11 cellular contexts compared by ENCODE assay signal in genomic region chr10:122308487-122309141, GRCh38. TPM values are rescaled to one million over a fixed set of nuclear protein-coding genes. Genes with fewer than 3 reads are reported as not detected.
DNase-seq lines count a peak whose midpoint lies in the region; ATAC-seq and TF ChIP-seq lines count a peak whose summit lies in the region.
"Had no signal": no experiment of that assay in that cellular context is flagged by ENCODE, and none has a peak within 500 bp of the region (broad histone marks: within the 10 kb centered on the region; RNA-seq: fewer than 3 reads in every experiment).

No MANE protein-coding gene starts in this region.

- POLR2A ChIA-PET in OCI-LY7 (lab: Charles Lee), result interaction anchor here (1.1 to 1.2 kb wide), 2 partner anchors 15 to 60 kb away, joined by 3 to 4 read pairs; no protein-coding TSS in a partner anchor

- CTCF ChIA-PET in OCI-LY7 (lab: Charles Lee; ENCODE audit: unreplicated experiment), result interaction anchor here (1.2 kb wide), 1 partner anchor 10 kb away, joined by 5 read pairs; no protein-coding TSS in a partner anchor

- peak; percentile 15 for ATAC-seq in mucosa of descending colon

- peak overlapping the region; percentile 79 for H3K27ac ChIP-seq in OCI-LY7 (ENCODE audit: low read depth, low read length, poor library complexity, severe bottlenecking)
- H3K27ac ChIP-seq in testis, result peak overlapping the region; percentile 5 to 78
- H3K27ac ChIP-seq: VCaP had no signal

- TF ChIP-seq CTCF in OCI-LY7 (conservative IDR thresholded peaks at IDR 0.05; ENCODE audit: low read length), result no peak
- TF ChIP-seq CTCF in epithelial cell of esophagus (IDR thresholded peaks at IDR 0.05; ENCODE audit: insufficient read depth, low read depth, low read length, missing control alignments), result no peak
- no peak for TF ChIP-seq CTCF in mucosa of descending colon (IDR thresholded peaks at IDR 0.05)
- TF ChIP-seq CTCF in testis (IDR thresholded peaks at IDR 0.05), result no peak
- TF ChIP-seq CTCF in BE2C (IDR thresholded peaks at IDR 0.05; ENCODE audit: low read depth, low read length), result no peak

- H3K27me3 ChIP-seq in testis (no peaks in the 10 kb centered on the region), BE2C (0 out of 2 replicates have a peak, but pooled peaks cover 3% of the 10 kb centered on the region)

- H3K4me1 ChIP-seq in OCI-LY7 (ENCODE audit: insufficient read depth, low read length, poor library complexity, severe bottlenecking), result peaks cover 32% of the 10 kb centered on the region
- peaks cover 23% of the 10 kb centered on the region for H3K4me1 ChIP-seq in mucosa of descending colon (ENCODE audit: low read depth)
- H3K4me1 ChIP-seq in testis, result peaks cover 6% of the 10 kb centered on the region
- H3K4me1 ChIP-seq in BE2C, result no peaks in the 10 kb centered on the region

- WGBS in testis, 2 donors, result 77% methylated on average over 5 of the region's 5 CpGs

- no TSS peak for BruUV-seq in OCI-LY7 (replicated peaks; lab: Mats Ljungman, UMichigan)

- intact Hi-C loops in OCI-LY7 (cut with micrococcal nuclease; ENCODE audit: unreplicated experiment) (no loop called here), mucosa of descending colon (cut with DNase I, micrococcal nuclease) (no loop called here), testis (cut with DNase I; ENCODE audit: low total_unique reads) (no loop called here), posterior vena cava (cut with DNase I) (no loop called here)

- no peaks in the 10 kb centered on the region for H3K36me3 ChIP-seq in OCI-LY7 (ENCODE audit: insufficient read depth, low read length)
- no peaks in the 10 kb centered on the region for H3K36me3 ChIP-seq in mucosa of descending colon (ENCODE audit: low read depth)
- no peaks in the 10 kb centered on the region for H3K36me3 ChIP-seq in testis (ENCODE audit: low read depth, missing control alignments)
- H3K36me3 ChIP-seq in BE2C, result no peaks in the 10 kb centered on the region

- H2AFZ ChIP-seq in OCI-LY7 (ENCODE audit: low read length), result peak overlapping the region; percentile 71

- no peak for DNase-seq in OCI-LY7 (ENCODE audit: low spot score)
- peak; percentile 82 for DNase-seq in epithelial cell of esophagus (ENCODE audit: low read depth)
- no peak for DNase-seq in mucosa of descending colon
- DNase-seq in testis, result no peak
- DNase-seq in posterior vena cava (ENCODE audit: low spot score), result no peak
- DNase-seq in NK-92 treated with Interleukin-12 subunit alpha and Interleukin-12 subunit beta, amount 100 ng/mL, for 24 hours (lab: John Stamatoyannopoulos, UW), result no peak
- no peak for DNase-seq in activated CD4-positive, alpha-beta T cell treated with anti-CD3 and anti-CD28 coated beads for 4 hours
- no peak for DNase-seq in BE2C
- DNase-seq: CD4-positive, CD25-positive, alpha-beta regulatory T cell; effector CD8-positive, alpha-beta T cell had no signal

- no peaks in the 10 kb centered on the region for H3K79me2 ChIP-seq in OCI-LY7 (ENCODE audit: insufficient read depth, low read depth, low read length)

- H3K9me2 ChIP-seq in OCI-LY7 (ENCODE audit: insufficient read depth, low read length), result no peaks in the 10 kb centered on the region

- peak overlapping the region; percentile 68 for H3K4me2 ChIP-seq in OCI-LY7 (ENCODE audit: low read length)

- H4K20me1 ChIP-seq in OCI-LY7 (ENCODE audit: insufficient read depth, low read length), result no peaks in the 10 kb centered on the region

- H3K4me3 ChIP-seq in OCI-LY7 (ENCODE audit: low read depth, low read length, poor library complexity, severe bottlenecking) (peak overlapping the region; percentile 45), epithelial cell of esophagus (ENCODE audit: low read length) (no peak overlapping the region), mucosa of descending colon (no peak overlapping the region), testis (no peak overlapping the region), BE2C (ENCODE audit: low read depth, low read length) (no peak overlapping the region)

- no peak for TF ChIP-seq POLR2A in testis (IDR thresholded peaks at IDR 0.05)

- H3K9me3 ChIP-seq in OCI-LY7 (ENCODE audit: low read length) (peaks cover 13% of the 10 kb centered on the region; the same call in 1 of the 2 replicates), mucosa of descending colon (no peaks in the 10 kb centered on the region), testis (no peaks in the 10 kb centered on the region), BE2C (no peaks in the 10 kb centered on the region)

RNA-seq across cellular contexts. Expression of gene BTBD16, which starts 37.5 kb away (rescaled TPM):
- 0.06 TPM in 1 of 2 replicates, not detected in the other for total RNA-seq in OCI-LY7 (2014; rRNA removed; shearing (Covaris generic))
- total RNA-seq in OCI-LY7 (2022), result not detected in 2 replicates
- under 1 TPM; 0.16 to 0.60 (median 0.26) TPM for total RNA-seq in mucosa of descending colon
- total RNA-seq in testis, result 1 to 10 TPM; 4.9 to 5.3 TPM
- polyA plus RNA-seq in testis (ENCODE audit: insufficient read depth, low read depth, low replicate concordance), result 21.3 TPM
- under 1 TPM in 1 of 2 donors, not detected in 1; 0.14 TPM for total RNA-seq in posterior vena cava
- not detected for polyA plus RNA-seq in BE2C (2012; ENCODE audit: insufficient read depth, insufficient read length, low read depth)
- total RNA-seq: CD4-positive, CD25-positive, alpha-beta regulatory T cell had no signal
